Comparison of ENCODE assay signal across 1 cellular context in the genomic region with DNA sequence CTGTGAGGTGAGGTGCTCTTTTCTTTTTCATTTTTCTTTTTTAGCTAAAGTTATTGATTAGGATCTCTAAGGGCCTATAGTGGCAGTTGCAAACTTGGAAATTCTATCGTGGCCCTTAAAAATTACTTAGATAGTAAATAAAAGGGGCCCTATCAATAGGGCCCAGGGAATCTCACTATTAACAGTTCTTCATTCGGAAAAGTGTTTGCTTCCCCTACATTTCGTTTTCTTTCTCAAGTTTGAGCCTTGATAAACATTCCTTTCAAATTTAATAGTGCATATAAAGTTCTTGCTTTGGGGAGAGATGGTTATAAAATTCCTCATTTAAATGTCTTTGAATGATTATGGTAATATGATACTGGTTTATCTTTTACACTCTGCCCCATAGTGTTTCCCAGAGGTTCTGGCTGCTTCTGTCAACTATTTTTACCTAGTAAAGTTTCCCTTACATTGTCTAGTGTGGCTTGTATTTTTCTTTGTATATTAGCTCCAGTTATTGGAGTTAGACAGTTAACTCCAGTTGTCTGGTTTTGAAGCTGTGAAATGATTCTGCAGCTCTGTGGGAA.
TF ChIP-seq lines count a peak whose summit lies in the region.

No MANE protein-coding gene starts in this region.

TF ChIP-seq in HEK293, 187 proteins besides CTCF, POLR2A, EP300 and RAD21 (continued from another document):
- TF ChIP-seq, protein P1, sequence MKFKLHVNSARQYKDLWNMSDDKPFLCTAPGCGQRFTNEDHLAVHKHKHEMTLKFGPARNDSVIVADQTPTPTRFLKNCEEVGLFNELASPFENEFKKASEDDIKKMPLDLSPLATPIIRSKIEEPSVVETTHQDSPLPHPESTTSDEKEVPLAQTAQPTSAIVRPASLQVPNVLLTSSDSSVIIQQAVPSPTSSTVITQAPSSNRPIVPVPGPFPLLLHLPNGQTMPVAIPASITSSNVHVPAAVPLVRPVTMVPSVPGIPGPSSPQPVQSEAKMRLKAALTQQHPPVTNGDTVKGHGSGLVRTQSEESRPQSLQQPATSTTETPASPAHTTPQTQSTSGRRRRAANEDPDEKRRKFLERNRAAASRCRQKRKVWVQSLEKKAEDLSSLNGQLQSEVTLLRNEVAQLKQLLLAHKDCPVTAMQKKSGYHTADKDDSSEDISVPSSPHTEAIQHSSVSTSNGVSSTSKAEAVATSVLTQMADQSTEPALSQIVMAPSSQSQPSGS (tag by site-specific recombination; IDR thresholded peaks at IDR 0.05; ENCODE audit: low read depth) = no peak
- TF ChIP-seq, protein P2, sequence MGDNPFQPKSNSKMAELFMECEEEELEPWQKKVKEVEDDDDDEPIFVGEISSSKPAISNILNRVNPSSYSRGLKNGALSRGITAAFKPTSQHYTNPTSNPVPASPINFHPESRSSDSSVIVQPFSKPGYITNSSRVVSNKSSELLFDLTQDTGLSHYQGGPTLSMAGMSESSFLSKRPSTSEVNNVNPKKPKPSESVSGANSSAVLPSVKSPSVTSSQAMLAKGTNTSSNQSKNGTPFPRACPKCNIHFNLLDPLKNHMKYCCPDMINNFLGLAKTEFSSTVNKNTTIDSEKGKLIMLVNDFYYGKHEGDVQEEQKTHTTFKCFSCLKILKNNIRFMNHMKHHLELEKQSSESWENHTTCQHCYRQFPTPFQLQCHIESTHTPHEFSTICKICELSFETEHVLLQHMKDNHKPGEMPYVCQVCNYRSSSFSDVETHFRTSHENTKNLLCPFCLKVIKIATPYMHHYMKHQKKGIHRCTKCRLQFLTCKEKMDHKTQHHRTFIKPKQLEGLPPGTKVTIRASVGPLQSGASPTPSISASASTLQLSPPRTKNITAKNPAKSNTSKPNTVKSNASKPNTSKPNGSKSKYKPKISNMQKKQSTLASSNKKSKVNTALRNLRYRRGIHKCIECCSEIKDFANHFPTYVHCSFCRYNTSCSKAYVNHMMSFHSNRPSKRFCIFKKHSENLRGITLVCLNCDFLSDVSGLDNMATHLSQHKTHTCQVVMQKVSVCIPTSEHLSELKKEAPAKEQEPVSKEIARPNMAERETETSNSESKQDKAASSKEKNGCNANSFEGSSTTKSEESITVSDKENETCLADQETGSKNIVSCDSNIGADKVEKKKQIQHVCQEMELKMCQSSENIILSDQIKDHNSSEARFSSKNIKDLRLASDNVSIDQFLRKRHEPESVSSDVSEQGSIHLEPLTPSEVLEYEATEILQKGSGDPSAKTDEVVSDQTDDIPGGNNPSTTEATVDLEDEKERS (tag by site-specific recombination; IDR thresholded peaks at IDR 0.05) = no peak
- TF ChIP-seq, protein P3, sequence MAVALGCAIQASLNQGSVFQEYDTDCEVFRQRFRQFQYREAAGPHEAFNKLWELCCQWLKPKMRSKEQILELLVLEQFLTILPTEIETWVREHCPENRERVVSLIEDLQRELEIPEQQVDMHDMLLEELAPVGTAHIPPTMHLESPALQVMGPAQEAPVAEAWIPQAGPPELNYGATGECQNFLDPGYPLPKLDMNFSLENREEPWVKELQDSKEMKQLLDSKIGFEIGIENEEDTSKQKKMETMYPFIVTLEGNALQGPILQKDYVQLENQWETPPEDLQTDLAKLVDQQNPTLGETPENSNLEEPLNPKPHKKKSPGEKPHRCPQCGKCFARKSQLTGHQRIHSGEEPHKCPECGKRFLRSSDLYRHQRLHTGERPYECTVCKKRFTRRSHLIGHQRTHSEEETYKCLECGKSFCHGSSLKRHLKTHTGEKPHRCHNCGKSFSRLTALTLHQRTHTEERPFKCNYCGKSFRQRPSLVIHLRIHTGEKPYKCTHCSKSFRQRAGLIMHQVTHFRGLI (tag by site-specific recombination; IDR thresholded peaks at IDR 0.05) = no peak
- no peak for TF ChIP-seq ZBTB8A (tag by site-specific recombination; IDR thresholded peaks at IDR 0.05)
- TF ChIP-seq ZNF214 (tag by site-specific recombination; IDR thresholded peaks at IDR 0.05; ENCODE audit: borderline replicate concordance) = no peak
- TF ChIP-seq ZBTB20 (tag by site-specific recombination; IDR thresholded peaks at IDR 0.05) = no peak
- TF ChIP-seq BCL11B (tag by site-specific recombination; IDR thresholded peaks at IDR 0.05; ENCODE audit: low read depth) = peak; percentile 73; the same call in 1 of the 2 replicates
- no peak for TF ChIP-seq ZNF175 (tag by site-specific recombination; IDR thresholded peaks at IDR 0.05)
- no peak for TF ChIP-seq KLF8 (tag by site-specific recombination; IDR thresholded peaks at IDR 0.05)
- TF ChIP-seq, protein P4, sequence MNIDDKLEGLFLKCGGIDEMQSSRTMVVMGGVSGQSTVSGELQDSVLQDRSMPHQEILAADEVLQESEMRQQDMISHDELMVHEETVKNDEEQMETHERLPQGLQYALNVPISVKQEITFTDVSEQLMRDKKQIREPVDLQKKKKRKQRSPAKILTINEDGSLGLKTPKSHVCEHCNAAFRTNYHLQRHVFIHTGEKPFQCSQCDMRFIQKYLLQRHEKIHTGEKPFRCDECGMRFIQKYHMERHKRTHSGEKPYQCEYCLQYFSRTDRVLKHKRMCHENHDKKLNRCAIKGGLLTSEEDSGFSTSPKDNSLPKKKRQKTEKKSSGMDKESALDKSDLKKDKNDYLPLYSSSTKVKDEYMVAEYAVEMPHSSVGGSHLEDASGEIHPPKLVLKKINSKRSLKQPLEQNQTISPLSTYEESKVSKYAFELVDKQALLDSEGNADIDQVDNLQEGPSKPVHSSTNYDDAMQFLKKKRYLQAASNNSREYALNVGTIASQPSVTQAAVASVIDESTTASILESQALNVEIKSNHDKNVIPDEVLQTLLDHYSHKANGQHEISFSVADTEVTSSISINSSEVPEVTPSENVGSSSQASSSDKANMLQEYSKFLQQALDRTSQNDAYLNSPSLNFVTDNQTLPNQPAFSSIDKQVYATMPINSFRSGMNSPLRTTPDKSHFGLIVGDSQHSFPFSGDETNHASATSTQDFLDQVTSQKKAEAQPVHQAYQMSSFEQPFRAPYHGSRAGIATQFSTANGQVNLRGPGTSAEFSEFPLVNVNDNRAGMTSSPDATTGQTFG (tag by site-specific recombination; IDR thresholded peaks at IDR 0.05; ENCODE audit: borderline replicate concordance) = no peak
